Comparison of ENCODE assay signal across 17 cellular contexts in the genomic region with DNA sequence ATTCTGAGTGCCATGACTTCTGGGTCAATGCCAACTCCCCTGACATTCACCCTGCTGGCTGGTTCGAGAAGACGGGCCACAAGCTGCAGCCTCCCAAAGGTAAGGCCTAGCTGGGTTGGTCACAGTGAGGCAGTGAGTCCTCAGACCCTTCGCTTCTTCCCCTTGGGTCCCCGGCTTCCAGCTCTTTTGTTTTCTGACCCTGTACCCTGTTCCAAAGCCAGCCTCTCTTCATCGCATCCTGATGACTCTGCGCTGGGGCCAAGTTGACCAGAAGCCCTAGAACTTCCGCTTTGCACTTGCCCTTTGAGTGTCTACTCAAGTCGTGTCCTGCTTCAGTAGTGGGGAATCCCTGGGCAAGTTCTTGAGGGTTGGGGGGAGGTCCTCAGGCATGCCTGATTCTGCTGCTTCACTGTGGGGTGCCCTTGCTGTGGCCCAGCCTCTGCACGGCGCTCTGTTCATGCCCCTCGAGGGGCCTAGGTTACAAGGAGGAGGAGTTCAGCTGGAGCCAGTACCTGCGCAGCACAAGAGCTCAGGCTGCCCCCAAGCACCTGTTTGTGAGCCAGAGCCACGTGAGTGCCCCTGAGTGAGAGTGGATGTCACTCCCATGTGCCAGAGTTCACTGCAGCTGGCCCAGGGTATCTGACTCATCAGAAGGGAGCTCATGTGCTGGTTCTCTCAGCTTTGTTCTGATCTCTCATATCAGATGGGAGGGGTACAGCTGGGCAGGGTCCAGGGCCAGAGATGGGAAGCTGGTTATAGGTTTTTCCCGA. TPM values are rescaled to one million over a fixed set of nuclear protein-coding genes. Genes with fewer than 3 reads are reported as not detected.
DNase-seq lines count a peak whose midpoint lies in the region; ATAC-seq and TF ChIP-seq lines count a peak whose summit lies in the region.
"Had no signal": no experiment of that assay in that cellular context is flagged by ENCODE, and none has a peak within 500 bp of the region (broad histone marks: within the 10 kb centered on the region; RNA-seq: fewer than 3 reads in every experiment).

No MANE protein-coding gene starts in this region.

- no peak for TF ChIP-seq POLR2A in erythroblast (IDR thresholded peaks at IDR 0.05; ENCODE audit: low read length)

- H2BK5ac ChIP-seq in neuronal stem cell (ENCODE audit: low read length): no peak overlapping the region

- whole genome bisulfite sequencing in neuronal stem cell (ENCODE audit: extremely low coverage in 2 of 2, insufficient read length in 2 of 2, insufficient replicate concordance in 1 of 2), 2 donors: no CpG with 5 or more reads among the region's 14 CpGs

- in situ Hi-C loops in Caki2 (cut with HindIII; ENCODE audit: low pct_unique_long_range_greater_than_20kb, low sequenced_read_pairs): no loop called here

- peak; percentile 24 for DNase-seq in Caki2 (ENCODE audit: low read depth)
- DNase-seq in MG63: peak; percentile 31
- peak; percentile 12 for DNase-seq in erythroblast (lab: John Stamatoyannopoulos, UW)
- no peak for DNase-seq in neuronal stem cell (ENCODE audit: low spot score)
- DNase-seq in Right ventricle myocardium superior: no peak
- no peak for DNase-seq in SK-N-DZ (ENCODE audit: low spot score)
- no peak for DNase-seq in NCI-H2081 (lab: John Stamatoyannopoulos, UW)
- DNase-seq: activated CD4-positive, alpha-beta T cell treated with anti-CD3 and anti-CD28 coated beads, Interleukin-2, amount 10 ng/mL, durations not matched to agents 7 days and 5 days; activated naive CD4-positive, alpha-beta T cell treated with anti-CD3 and anti-CD28 coated beads for 36 hours; activated T-cell treated with anti-CD3 and anti-CD28 coated beads, Interleukin-2, amount 50 U/mL, for 1 hour; aorta; CD8-positive, alpha-beta memory T cell; Karpas-422; NCI-H82 had no signal

- H3K4ac ChIP-seq in neuronal stem cell (ENCODE audit: low read length): no peak overlapping the region

- H3K27ac ChIP-seq in neuronal stem cell (replicated peaks; ENCODE audit: low read length): no peak overlapping the region
- H3K27ac ChIP-seq: neutrophil had no signal

- no peaks in the 10 kb centered on the region for H3K79me1 ChIP-seq in neuronal stem cell (ENCODE audit: low read depth, low read length)

- H2AFZ ChIP-seq in neuronal stem cell (ENCODE audit: low read length): no peak overlapping the region

- H3K4me1 ChIP-seq in neuronal stem cell (ENCODE audit: control insufficient read depth in 2 of 2, insufficient read depth in 1 of 2, low read depth in 1 of 2, low read length in 2 of 2): no peaks in the 10 kb centered on the region

- intact Hi-C loops in Right ventricle myocardium superior (cut with DNase I): loop anchor here (10.0 kb wide), 1 partner anchor 564 kb away; no protein-coding TSS in a partner anchor

- H3K4me2 ChIP-seq in neuronal stem cell (ENCODE audit: insufficient read depth, low read length, poor library complexity, severe bottlenecking): no peak overlapping the region

- peaks cover 4% of the 10 kb centered on the region for H3K9me3 ChIP-seq in MG63
- H3K9me3 ChIP-seq in neuronal stem cell (replicated peaks in 1 of 2; ENCODE audit: control insufficient read depth in 2 of 2, insufficient read depth in 1 of 2, low read depth in 1 of 2, low read length in 2 of 2): no peaks in the 10 kb centered on the region
- H3K9me3 ChIP-seq: neutrophil had no signal

- no peak overlapping the region for H4K91ac ChIP-seq in neuronal stem cell (ENCODE audit: low read depth, low read length, poor library complexity)

- ATAC-seq in Right ventricle myocardium superior (ENCODE audit: poor library complexity): no peak
- no peak for ATAC-seq in GM18520 (IDR thresholded peaks at IDR 0.05; ENCODE audit: unreplicated experiment)
- ATAC-seq: sciatic nerve had no signal

- no peak overlapping the region for H3K18ac ChIP-seq in neuronal stem cell (ENCODE audit: low read length)

- no peaks in the 10 kb centered on the region for H3K27me3 ChIP-seq in MG63
- H3K27me3 ChIP-seq in neuronal stem cell (ENCODE audit: control insufficient read depth in 3 of 3, insufficient read depth in 3 of 3, low read depth in 1 of 3, low read length in 3 of 3): no peaks in the 10 kb centered on the region
- H3K27me3 ChIP-seq: neutrophil had no signal

- no peak overlapping the region for H4K8ac ChIP-seq in neuronal stem cell (ENCODE audit: low read depth, low read length)

- H3K4me3 ChIP-seq in MG63 (no peak overlapping the region), neuronal stem cell (ENCODE audit: low read length in 2 of 2) (no peak overlapping the region)

- H2BK12ac ChIP-seq in neuronal stem cell (ENCODE audit: low read length): no peak overlapping the region

- no peak overlapping the region for H2BK120ac ChIP-seq in neuronal stem cell (ENCODE audit: low read depth, low read length)

- no peak overlapping the region for H3K14ac ChIP-seq in neuronal stem cell (ENCODE audit: low read length)

- H3K36me3 ChIP-seq in MG63 (no peaks in the 10 kb centered on the region), neuronal stem cell (replicated peaks in 1 of 2; ENCODE audit: control insufficient read depth in 2 of 2, insufficient read depth in 2 of 2, low read length in 2 of 2) (peaks cover 1 to 21% of the 10 kb centered on the region in 2 donors)

- no peak overlapping the region for H2AK5ac ChIP-seq in neuronal stem cell (ENCODE audit: low read depth, low read length)

- peak overlapping the region; percentile 24 for H3K9ac ChIP-seq in neuronal stem cell (ENCODE audit: low read depth, low read length, poor library complexity)

- no peak overlapping the region for H2BK15ac ChIP-seq in neuronal stem cell (ENCODE audit: low read length)

- H3K23ac ChIP-seq in neuronal stem cell (ENCODE audit: low read depth, low read length, poor library complexity): no peak overlapping the region

RNA-seq across cellular contexts. Expression of gene L3MBTL1, which starts 23.0 kb away (rescaled TPM):
- 6.8 and 9.5 TPM in 2 replicates for total RNA-seq in Caki2 (2014; rRNA removed; shearing (Covaris generic); ENCODE audit: low replicate concordance)
- 0.53 and 0.81 TPM in 2 replicates for total RNA-seq in MG63 (2014; rRNA removed; shearing (Covaris generic); ENCODE audit: low replicate concordance)
- 9.2 TPM for polyA plus RNA-seq in neuronal stem cell (2013, experiment 1 of 2)
- polyA plus RNA-seq in neuronal stem cell (2013, experiment 2 of 2): 9.7 TPM
- total RNA-seq in Right ventricle myocardium superior: 4.1 TPM
- 3.7 and 4.9 TPM in 2 replicates for polyA plus RNA-seq in SK-N-DZ (2014; cell fraction: cytosol; rRNA removed)
- 39.9 and 155 TPM in 2 replicates for polyA plus RNA-seq in SK-N-DZ (2014; cell fraction: nucleus; rRNA removed)

RNA-seq across cellular contexts. Expression of gene SGK2, which starts 28.3 kb away (rescaled TPM):
- total RNA-seq in Caki2 (2014; rRNA removed; shearing (Covaris generic); ENCODE audit: low replicate concordance): 40.6 and 45.5 TPM in 2 replicates
- 0.72 TPM in 1 of 2 replicates, not detected in the other for total RNA-seq in MG63 (2014; rRNA removed; shearing (Covaris generic); ENCODE audit: low replicate concordance)
- 1.7 TPM for polyA plus RNA-seq in neuronal stem cell (2013, experiment 1 of 2)
- polyA plus RNA-seq in neuronal stem cell (2013, experiment 2 of 2): 1.9 TPM
- total RNA-seq in Right ventricle myocardium superior: 0.38 TPM
- 2.4 and 2.5 TPM in 2 replicates for polyA plus RNA-seq in SK-N-DZ (2014; cell fraction: cytosol; rRNA removed)
- polyA plus RNA-seq in SK-N-DZ (2014; cell fraction: nucleus; rRNA removed): 2.0 and 3.7 TPM in 2 replicates
- polyA plus RNA-seq: CD8-positive, alpha-beta memory T cell had no signal

Comparison
In these comparisons a context has a peak if more than half of its experiments do, and no peak if none do; other contexts are left out.
1. DNase-seq: peak in Caki2 (single experiment), MG63 (single experiment) and erythroblast (2 of 2); none in neuronal stem cell (single experiment), Right ventricle myocardium superior (single experiment), SK-N-DZ (single experiment) and NCI-H2081 (0 of 2).
2. RNA of gene SGK2, which starts 28.3 kb away (total RNA-seq): 40.6 to 45.5 TPM in Caki2; 0.72 TPM in MG63 and 0.38 TPM in Right ventricle myocardium superior (single experiment); every median in the first group is over 10 times any median in the second.